ENCODE assay signal across 1 cellular context in the genomic region with DNA sequence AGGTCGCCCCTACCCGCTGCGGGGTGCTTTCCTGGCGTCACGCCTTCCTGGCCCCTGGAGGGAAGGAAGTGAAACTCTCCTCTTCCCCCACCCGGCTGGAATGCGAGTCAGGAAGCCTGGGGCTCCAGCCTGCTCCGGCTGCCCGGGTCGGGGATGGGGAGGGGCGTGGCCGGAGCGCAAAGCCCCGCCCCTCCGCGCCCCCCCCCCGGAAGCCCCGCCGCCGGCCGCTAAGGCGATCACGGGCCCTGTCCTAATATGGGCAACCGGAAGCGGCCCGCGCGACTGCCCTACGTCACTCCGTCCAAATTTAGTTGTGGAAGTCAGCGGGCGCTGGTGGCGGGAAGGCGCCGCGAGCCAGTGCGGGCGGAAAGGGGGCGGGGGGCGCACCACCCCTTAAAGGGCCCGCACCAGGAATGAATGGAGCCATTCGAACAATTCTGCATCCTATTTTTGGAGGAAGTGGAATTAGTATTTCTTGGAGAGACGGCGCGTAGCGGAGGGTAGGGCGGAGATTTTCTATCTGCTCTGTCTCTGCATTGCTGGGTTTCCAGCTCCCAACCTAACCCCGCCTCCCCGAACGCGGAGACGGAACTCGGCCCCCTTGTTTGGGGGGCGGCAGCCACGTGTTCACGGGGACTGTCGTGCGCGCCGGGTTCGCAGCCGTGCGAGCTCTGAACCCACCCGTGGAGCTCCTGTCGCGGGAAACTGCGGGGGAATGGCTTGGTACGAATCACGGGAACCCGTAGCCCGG.
A peak's percentile ranks its signal among the peaks of the same experiment; 100 is the strongest.
TF ChIP-seq lines count a peak whose summit lies in the region.

No MANE protein-coding gene starts in this region.

TF ChIP-seq in K562, 482 proteins besides CTCF, POLR2A, EP300 and RAD21 (continued from another document and continues in another):
- TF ChIP-seq, protein P1, sequence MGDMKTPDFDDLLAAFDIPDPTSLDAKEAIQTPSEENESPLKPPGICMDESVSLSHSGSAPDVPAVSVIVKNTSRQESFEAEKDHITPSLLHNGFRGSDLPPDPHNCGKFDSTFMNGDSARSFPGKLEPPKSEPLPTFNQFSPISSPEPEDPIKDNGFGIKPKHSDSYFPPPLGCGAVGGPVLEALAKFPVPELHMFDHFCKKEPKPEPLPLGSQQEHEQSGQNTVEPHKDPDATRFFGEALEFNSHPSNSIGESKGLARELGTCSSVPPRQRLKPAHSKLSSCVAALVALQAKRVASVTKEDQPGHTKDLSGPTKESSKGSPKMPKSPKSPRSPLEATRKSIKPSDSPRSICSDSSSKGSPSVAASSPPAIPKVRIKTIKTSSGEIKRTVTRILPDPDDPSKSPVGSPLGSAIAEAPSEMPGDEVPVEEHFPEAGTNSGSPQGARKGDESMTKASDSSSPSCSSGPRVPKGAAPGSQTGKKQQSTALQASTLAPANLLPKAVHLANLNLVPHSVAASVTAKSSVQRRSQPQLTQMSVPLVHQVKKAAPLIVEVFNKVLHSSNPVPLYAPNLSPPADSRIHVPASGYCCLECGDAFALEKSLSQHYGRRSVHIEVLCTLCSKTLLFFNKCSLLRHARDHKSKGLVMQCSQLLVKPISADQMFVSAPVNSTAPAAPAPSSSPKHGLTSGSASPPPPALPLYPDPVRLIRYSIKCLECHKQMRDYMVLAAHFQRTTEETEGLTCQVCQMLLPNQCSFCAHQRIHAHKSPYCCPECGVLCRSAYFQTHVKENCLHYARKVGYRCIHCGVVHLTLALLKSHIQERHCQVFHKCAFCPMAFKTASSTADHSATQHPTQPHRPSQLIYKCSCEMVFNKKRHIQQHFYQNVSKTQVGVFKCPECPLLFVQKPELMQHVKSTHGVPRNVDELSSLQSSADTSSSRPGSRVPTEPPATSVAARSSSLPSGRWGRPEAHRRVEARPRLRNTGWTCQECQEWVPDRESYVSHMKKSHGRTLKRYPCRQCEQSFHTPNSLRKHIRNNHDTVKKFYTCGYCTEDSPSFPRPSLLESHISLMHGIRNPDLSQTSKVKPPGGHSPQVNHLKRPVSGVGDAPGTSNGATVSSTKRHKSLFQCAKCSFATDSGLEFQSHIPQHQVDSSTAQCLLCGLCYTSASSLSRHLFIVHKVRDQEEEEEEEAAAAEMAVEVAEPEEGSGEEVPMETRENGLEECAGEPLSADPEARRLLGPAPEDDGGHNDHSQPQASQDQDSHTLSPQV (IDR thresholded peaks at IDR 0.05) = no peak
- no peak for TF ChIP-seq ATF1 (CRISPR knock-in tag; IDR thresholded peaks at IDR 0.05)
- peak; percentile 71 for TF ChIP-seq ATF1 (tag; IDR thresholded peaks at IDR 0.05)
- TF ChIP-seq ETS2 (tag; IDR thresholded peaks at IDR 0.05; ENCODE audit: borderline replicate concordance, poor library complexity, severe bottlenecking) = no peak
- no peak for TF ChIP-seq CBX5 (IDR thresholded peaks at IDR 0.05; ENCODE audit: borderline replicate concordance, low read depth)
- TF ChIP-seq, protein P2, sequence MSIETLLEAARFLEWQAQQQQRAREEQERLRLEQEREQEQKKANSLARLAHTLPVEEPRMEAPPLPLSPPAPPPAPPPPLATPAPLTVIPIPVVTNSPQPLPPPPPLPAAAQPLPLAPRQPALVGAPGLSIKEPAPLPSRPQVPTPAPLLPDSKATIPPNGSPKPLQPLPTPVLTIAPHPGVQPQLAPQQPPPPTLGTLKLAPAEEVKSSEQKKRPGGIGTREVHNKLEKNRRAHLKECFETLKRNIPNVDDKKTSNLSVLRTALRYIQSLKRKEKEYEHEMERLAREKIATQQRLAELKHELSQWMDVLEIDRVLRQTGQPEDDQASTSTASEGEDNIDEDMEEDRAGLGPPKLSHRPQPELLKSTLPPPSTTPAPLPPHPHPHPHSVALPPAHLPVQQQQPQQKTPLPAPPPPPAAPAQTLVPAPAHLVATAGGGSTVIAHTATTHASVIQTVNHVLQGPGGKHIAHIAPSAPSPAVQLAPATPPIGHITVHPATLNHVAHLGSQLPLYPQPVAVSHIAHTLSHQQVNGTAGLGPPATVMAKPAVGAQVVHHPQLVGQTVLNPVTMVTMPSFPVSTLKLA (conservative IDR thresholded peaks at IDR 0.05) = peak; percentile 97
- no peak for TF ChIP-seq FIP1L1 (IDR thresholded peaks at IDR 0.05; ENCODE audit: low read depth, low read length, poor library complexity, severe bottlenecking)
- no peak for TF ChIP-seq KLF10 (CRISPR knock-in tag; IDR thresholded peaks at IDR 0.05)
- TF ChIP-seq, protein P3, sequence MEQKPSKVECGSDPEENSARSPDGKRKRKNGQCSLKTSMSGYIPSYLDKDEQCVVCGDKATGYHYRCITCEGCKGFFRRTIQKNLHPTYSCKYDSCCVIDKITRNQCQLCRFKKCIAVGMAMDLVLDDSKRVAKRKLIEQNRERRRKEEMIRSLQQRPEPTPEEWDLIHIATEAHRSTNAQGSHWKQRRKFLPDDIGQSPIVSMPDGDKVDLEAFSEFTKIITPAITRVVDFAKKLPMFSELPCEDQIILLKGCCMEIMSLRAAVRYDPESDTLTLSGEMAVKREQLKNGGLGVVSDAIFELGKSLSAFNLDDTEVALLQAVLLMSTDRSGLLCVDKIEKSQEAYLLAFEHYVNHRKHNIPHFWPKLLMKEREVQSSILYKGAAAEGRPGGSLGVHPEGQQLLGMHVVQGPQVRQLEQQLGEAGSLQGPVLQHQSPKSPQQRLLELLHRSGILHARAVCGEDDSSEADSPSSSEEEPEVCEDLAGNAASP (IDR thresholded peaks at IDR 0.05) = no peak
- no peak for TF ChIP-seq CHD1 (IDR thresholded peaks at IDR 0.05; ENCODE audit: low read length)
- TF ChIP-seq BMI1 (IDR thresholded peaks at IDR 0.05; ENCODE audit: low read length) = no peak
- TF ChIP-seq SETDB1 (IDR thresholded peaks at IDR 0.05; ENCODE audit: low read length) = no peak
- TF ChIP-seq PYGO2 (tag; IDR thresholded peaks at IDR 0.05) = no peak
- no peak for TF ChIP-seq ZNF695 (CRISPR knock-in tag; IDR thresholded peaks at IDR 0.05)
- no peak for TF ChIP-seq CBFA2T3 (IDR thresholded peaks at IDR 0.05)
- TF ChIP-seq, protein P4, sequence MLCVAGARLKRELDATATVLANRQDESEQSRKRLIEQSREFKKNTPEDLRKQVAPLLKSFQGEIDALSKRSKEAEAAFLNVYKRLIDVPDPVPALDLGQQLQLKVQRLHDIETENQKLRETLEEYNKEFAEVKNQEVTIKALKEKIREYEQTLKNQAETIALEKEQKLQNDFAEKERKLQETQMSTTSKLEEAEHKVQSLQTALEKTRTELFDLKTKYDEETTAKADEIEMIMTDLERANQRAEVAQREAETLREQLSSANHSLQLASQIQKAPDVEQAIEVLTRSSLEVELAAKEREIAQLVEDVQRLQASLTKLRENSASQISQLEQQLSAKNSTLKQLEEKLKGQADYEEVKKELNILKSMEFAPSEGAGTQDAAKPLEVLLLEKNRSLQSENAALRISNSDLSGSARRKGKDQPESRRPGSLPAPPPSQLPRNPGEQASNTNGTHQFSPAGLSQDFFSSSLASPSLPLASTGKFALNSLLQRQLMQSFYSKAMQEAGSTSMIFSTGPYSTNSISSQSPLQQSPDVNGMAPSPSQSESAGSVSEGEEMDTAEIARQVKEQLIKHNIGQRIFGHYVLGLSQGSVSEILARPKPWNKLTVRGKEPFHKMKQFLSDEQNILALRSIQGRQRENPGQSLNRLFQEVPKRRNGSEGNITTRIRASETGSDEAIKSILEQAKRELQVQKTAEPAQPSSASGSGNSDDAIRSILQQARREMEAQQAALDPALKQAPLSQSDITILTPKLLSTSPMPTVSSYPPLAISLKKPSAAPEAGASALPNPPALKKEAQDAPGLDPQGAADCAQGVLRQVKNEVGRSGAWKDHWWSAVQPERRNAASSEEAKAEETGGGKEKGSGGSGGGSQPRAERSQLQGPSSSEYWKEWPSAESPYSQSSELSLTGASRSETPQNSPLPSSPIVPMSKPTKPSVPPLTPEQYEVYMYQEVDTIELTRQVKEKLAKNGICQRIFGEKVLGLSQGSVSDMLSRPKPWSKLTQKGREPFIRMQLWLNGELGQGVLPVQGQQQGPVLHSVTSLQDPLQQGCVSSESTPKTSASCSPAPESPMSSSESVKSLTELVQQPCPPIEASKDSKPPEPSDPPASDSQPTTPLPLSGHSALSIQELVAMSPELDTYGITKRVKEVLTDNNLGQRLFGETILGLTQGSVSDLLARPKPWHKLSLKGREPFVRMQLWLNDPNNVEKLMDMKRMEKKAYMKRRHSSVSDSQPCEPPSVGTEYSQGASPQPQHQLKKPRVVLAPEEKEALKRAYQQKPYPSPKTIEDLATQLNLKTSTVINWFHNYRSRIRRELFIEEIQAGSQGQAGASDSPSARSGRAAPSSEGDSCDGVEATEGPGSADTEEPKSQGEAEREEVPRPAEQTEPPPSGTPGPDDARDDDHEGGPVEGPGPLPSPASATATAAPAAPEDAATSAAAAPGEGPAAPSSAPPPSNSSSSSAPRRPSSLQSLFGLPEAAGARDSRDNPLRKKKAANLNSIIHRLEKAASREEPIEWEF (CRISPR knock-in tag; IDR thresholded peaks at IDR 0.05) = no peak
- TF ChIP-seq CHD4 (IDR thresholded peaks at IDR 0.05; ENCODE audit: insufficient read depth, insufficient replicate concordance, low read depth, low read length, poor library complexity, severe bottlenecking) = no peak
- TF ChIP-seq HNRNPL (IDR thresholded peaks at IDR 0.05; ENCODE audit: low read depth, low read length) = no peak
- TF ChIP-seq, protein P5, sequence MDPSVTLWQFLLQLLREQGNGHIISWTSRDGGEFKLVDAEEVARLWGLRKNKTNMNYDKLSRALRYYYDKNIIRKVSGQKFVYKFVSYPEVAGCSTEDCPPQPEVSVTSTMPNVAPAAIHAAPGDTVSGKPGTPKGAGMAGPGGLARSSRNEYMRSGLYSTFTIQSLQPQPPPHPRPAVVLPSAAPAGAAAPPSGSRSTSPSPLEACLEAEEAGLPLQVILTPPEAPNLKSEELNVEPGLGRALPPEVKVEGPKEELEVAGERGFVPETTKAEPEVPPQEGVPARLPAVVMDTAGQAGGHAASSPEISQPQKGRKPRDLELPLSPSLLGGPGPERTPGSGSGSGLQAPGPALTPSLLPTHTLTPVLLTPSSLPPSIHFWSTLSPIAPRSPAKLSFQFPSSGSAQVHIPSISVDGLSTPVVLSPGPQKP (CRISPR knock-in tag; IDR thresholded peaks at IDR 0.05) = peak; percentile 88; the same call in 1 of the 2 replicates
- no peak for TF ChIP-seq CBX2 (IDR thresholded peaks at IDR 0.05; ENCODE audit: insufficient read depth, low read length, poor library complexity, severe bottlenecking)
- no peak for TF ChIP-seq ASH1L (IDR thresholded peaks at IDR 0.05; ENCODE audit: borderline replicate concordance, low read depth, partially characterized antibody)
- TF ChIP-seq, protein P6, sequence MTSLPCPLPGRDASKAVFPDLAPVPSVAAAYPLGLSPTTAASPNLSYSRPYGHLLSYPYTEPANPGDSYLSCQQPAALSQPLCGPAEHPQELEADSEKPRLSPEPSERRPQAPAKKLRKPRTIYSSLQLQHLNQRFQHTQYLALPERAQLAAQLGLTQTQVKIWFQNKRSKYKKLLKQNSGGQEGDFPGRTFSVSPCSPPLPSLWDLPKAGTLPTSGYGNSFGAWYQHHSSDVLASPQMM (CRISPR knock-in tag; IDR thresholded peaks at IDR 0.05) = no peak
- TF ChIP-seq POLR2AphosphoS2 (IDR thresholded peaks at IDR 0.05; ENCODE audit: low read length) = no peak; the same call in 1 of the 2 replicates
- TF ChIP-seq, protein P7, sequence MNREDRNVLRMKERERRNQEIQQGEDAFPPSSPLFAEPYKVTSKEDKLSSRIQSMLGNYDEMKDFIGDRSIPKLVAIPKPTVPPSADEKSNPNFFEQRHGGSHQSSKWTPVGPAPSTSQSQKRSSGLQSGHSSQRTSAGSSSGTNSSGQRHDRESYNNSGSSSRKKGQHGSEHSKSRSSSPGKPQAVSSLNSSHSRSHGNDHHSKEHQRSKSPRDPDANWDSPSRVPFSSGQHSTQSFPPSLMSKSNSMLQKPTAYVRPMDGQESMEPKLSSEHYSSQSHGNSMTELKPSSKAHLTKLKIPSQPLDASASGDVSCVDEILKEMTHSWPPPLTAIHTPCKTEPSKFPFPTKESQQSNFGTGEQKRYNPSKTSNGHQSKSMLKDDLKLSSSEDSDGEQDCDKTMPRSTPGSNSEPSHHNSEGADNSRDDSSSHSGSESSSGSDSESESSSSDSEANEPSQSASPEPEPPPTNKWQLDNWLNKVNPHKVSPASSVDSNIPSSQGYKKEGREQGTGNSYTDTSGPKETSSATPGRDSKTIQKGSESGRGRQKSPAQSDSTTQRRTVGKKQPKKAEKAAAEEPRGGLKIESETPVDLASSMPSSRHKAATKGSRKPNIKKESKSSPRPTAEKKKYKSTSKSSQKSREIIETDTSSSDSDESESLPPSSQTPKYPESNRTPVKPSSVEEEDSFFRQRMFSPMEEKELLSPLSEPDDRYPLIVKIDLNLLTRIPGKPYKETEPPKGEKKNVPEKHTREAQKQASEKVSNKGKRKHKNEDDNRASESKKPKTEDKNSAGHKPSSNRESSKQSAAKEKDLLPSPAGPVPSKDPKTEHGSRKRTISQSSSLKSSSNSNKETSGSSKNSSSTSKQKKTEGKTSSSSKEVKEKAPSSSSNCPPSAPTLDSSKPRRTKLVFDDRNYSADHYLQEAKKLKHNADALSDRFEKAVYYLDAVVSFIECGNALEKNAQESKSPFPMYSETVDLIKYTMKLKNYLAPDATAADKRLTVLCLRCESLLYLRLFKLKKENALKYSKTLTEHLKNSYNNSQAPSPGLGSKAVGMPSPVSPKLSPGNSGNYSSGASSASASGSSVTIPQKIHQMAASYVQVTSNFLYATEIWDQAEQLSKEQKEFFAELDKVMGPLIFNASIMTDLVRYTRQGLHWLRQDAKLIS (CRISPR knock-in tag; IDR thresholded peaks at IDR 0.05) = peak; percentile 63; the same call in 1 of the 2 replicates
- peak; percentile 66 for TF ChIP-seq TAF9B (IDR thresholded peaks at IDR 0.05; ENCODE audit: partially characterized antibody)
- TF ChIP-seq, protein P8, sequence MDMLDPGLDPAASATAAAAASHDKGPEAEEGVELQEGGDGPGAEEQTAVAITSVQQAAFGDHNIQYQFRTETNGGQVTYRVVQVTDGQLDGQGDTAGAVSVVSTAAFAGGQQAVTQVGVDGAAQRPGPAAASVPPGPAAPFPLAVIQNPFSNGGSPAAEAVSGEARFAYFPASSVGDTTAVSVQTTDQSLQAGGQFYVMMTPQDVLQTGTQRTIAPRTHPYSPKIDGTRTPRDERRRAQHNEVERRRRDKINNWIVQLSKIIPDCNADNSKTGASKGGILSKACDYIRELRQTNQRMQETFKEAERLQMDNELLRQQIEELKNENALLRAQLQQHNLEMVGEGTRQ (CRISPR knock-in tag; IDR thresholded peaks at IDR 0.05) = peak; percentile 70
- TF ChIP-seq, protein P9, sequence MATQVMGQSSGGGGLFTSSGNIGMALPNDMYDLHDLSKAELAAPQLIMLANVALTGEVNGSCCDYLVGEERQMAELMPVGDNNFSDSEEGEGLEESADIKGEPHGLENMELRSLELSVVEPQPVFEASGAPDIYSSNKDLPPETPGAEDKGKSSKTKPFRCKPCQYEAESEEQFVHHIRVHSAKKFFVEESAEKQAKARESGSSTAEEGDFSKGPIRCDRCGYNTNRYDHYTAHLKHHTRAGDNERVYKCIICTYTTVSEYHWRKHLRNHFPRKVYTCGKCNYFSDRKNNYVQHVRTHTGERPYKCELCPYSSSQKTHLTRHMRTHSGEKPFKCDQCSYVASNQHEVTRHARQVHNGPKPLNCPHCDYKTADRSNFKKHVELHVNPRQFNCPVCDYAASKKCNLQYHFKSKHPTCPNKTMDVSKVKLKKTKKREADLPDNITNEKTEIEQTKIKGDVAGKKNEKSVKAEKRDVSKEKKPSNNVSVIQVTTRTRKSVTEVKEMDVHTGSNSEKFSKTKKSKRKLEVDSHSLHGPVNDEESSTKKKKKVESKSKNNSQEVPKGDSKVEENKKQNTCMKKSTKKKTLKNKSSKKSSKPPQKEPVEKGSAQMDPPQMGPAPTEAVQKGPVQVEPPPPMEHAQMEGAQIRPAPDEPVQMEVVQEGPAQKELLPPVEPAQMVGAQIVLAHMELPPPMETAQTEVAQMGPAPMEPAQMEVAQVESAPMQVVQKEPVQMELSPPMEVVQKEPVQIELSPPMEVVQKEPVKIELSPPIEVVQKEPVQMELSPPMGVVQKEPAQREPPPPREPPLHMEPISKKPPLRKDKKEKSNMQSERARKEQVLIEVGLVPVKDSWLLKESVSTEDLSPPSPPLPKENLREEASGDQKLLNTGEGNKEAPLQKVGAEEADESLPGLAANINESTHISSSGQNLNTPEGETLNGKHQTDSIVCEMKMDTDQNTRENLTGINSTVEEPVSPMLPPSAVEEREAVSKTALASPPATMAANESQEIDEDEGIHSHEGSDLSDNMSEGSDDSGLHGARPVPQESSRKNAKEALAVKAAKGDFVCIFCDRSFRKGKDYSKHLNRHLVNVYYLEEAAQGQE (CRISPR knock-in tag; IDR thresholded peaks at IDR 0.05; ENCODE audit: low read depth) = 0 out of 2 replicates have a peak, but pooled peaks have one; percentile 56
